Comparison of ENCODE assay signal across 8 cellular contexts in the genomic region with DNA sequence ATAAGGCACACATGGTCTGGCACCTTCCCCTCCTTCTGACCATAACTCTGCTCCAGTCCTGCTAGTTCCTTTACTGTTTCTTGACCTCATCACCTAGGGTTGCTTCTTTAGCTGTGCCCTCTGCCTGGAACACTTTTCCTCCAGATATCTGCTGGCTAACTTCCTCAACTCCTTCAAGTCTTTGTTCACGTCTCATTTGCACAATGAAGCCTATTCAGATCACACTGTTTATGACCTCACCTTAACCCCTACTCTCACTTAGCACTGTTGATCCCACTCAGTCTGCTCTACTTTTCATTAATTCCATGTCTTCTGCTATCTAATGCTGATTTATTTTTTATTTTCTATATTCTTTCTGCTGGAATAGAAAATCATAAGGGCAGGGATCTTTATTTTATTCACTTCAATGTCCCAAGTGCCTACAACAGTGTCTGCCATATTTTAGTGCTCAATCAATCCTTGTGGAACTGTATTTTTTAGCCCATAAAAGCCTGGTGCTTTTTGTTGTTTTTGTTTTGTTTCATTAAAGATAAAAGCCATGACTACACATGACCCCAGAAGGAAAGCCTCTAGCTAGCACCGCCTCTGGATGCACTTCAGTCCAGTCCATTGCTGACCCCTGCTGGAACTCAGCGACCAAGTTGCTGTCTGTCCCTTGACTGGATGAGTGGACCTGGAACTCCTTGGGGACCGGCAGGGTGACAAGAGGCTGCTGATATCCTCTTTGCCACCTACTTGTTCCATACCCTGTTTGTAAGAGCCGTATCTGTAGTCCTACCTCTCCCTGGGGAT. TPM values are rescaled to one million over a fixed set of nuclear protein-coding genes. Genes with fewer than 3 reads are reported as not detected.
A peak's percentile ranks its signal among the peaks of the same experiment; 100 is the strongest.
DNase-seq lines count a peak whose midpoint lies in the region; ATAC-seq and TF ChIP-seq lines count a peak whose summit lies in the region.

No MANE protein-coding gene starts in this region.

- no peak overlapping the region for H3K27ac Mint-ChIP-seq in stimulated activated effector memory CD8-positive, alpha-beta T cell treated with anti-CD3 and anti-CD28 coated beads, Interleukin-12 subunit alpha, Interleukin-12 subunit beta, amount 100 ng/mL, for 72 hours
- H3K27ac Mint-ChIP-seq in effector memory CD8-positive, alpha-beta T cell, result no peak overlapping the region

- intact Hi-C loops in body of pancreas (cut with DNase I), result loop anchor here (10.0 kb wide), 1 partner anchor 657 kb away; no protein-coding TSS in a partner anchor

- no peaks in the 10 kb centered on the region for H3K4me1 Mint-ChIP-seq in stimulated activated effector memory CD8-positive, alpha-beta T cell treated with anti-CD3 and anti-CD28 coated beads, Interleukin-12 subunit alpha, Interleukin-12 subunit beta, amount 100 ng/mL, for 72 hours
- no peaks in the 10 kb centered on the region for H3K4me1 Mint-ChIP-seq in effector memory CD8-positive, alpha-beta T cell (ENCODE audit: low read depth in 2 of 2)

- no peaks in the 10 kb centered on the region for H3K4me1 ChIP-seq in body of pancreas

- peak; percentile 89 for ATAC-seq in body of pancreas
- ATAC-seq in stimulated activated effector memory CD8-positive, alpha-beta T cell treated with anti-CD3 and anti-CD28 coated beads, Interleukin-12 subunit alpha, Interleukin-12 subunit beta, amount 100 ng/mL, for 72 hours, result peak; percentile 85
- no peak for ATAC-seq in effector memory CD8-positive, alpha-beta T cell (replicated peaks)

- no peak overlapping the region for H3K27ac ChIP-seq in body of pancreas

- no peaks in the 10 kb centered on the region for H3K36me3 Mint-ChIP-seq in stimulated activated effector memory CD8-positive, alpha-beta T cell treated with anti-CD3 and anti-CD28 coated beads, Interleukin-12 subunit alpha, Interleukin-12 subunit beta, amount 100 ng/mL, for 72 hours
- H3K36me3 Mint-ChIP-seq in effector memory CD8-positive, alpha-beta T cell (ENCODE audit: insufficient read depth), result no peaks in the 10 kb centered on the region

- no peaks in the 10 kb centered on the region for H3K27me3 ChIP-seq in body of pancreas

- no peak overlapping the region for H3K4me3 ChIP-seq in GM12864 (ENCODE audit: low read depth, low read length)
- no peak overlapping the region for H3K4me3 ChIP-seq in body of pancreas

- DNase-seq in AG08395 (ENCODE audit: low spot score) (peak; percentile 73), GM12864 (ENCODE audit: low read depth) (peak; percentile 3), NCI-H774 (lab: John Stamatoyannopoulos, UW) (peak; percentile 62), body of pancreas (peak; percentile 75 to 86 (median 82)), iris pigment epithelial cell (ENCODE audit: low read depth) (peak; percentile 72)
- peak in 1 of 2 donors; percentile 11 for DNase-seq in stimulated activated effector memory CD8-positive, alpha-beta T cell treated with anti-CD3 and anti-CD28 coated beads, Interleukin-12 subunit alpha, Interleukin-12 subunit beta, amount 100 ng/mL, for 72 hours (ENCODE audit: low spot score in 2 of 2)
- DNase-seq in activated effector memory CD4-positive, alpha-beta T cell treated with Interleukin-2 at 50 U/mL for 16 hours, result no peak
- no peak for DNase-seq in effector memory CD8-positive, alpha-beta T cell

- TF ChIP-seq POLR2A in body of pancreas (IDR thresholded peaks at IDR 0.05), result no peak

- peaks cover 12 to 36% of the 10 kb centered on the region in 2 donors for H3K27me3 Mint-ChIP-seq in effector memory CD8-positive, alpha-beta T cell

- no peaks in the 10 kb centered on the region for H3K9me3 Mint-ChIP-seq in stimulated activated effector memory CD8-positive, alpha-beta T cell treated with anti-CD3 and anti-CD28 coated beads, Interleukin-12 subunit alpha, Interleukin-12 subunit beta, amount 100 ng/mL, for 72 hours
- no peaks in the 10 kb centered on the region for H3K9me3 Mint-ChIP-seq in effector memory CD8-positive, alpha-beta T cell

- no peaks in the 10 kb centered on the region for H3K9me3 ChIP-seq in body of pancreas

- no peak overlapping the region for H3K4me3 Mint-ChIP-seq in stimulated activated effector memory CD8-positive, alpha-beta T cell treated with anti-CD3 and anti-CD28 coated beads, Interleukin-12 subunit alpha, Interleukin-12 subunit beta, amount 100 ng/mL, for 72 hours
- no peak overlapping the region for H3K4me3 Mint-ChIP-seq in effector memory CD8-positive, alpha-beta T cell

- WGBS in body of pancreas, 2 donors, result 17 to 18% methylated on average over 5 of the region's 5 CpGs

- H3K36me3 ChIP-seq in body of pancreas (replicated peaks in 1 of 2; ENCODE audit: insufficient read depth in 1 of 2, low read depth in 2 of 2), result no peaks in the 10 kb centered on the region

- peak; percentile 37 for TF ChIP-seq CTCF in GM12864 (IDR thresholded peaks at IDR 0.05; ENCODE audit: low read depth, low read length, missing control alignments)
- peak in 6 of 7 experiments; percentile 37 to 72 (median 67) for TF ChIP-seq CTCF in body of pancreas (IDR thresholded peaks at IDR 0.05)

RNA-seq across cellular contexts. Expression of a gene that starts 12.3 kb away (rescaled TPM):
- 1 to 10 TPM in 1 of 2 donors, not detected in 1; 1.6 TPM for total RNA-seq in body of pancreas

RNA-seq across cellular contexts. Expression of a gene that starts 35.3 kb away (rescaled TPM):
- not detected for total RNA-seq in body of pancreas

RNA-seq across cellular contexts. Expression of a gene that starts 53.1 kb away (rescaled TPM):
- 10 to 100 TPM; 12.5 to 14.5 TPM for total RNA-seq in body of pancreas

Comparison
In these comparisons a context has a peak if more than half of its experiments do, and no peak if none do; other contexts are left out.
1. DNase-seq: peak in AG08395 (single experiment), GM12864 (single experiment), NCI-H774 (single experiment), body of pancreas (4 of 4) and iris pigment epithelial cell (single experiment); none in activated effector memory CD4-positive, alpha-beta T cell treated with Interleukin-2 at 50 U/mL for 16 hours (single experiment) and effector memory CD8-positive, alpha-beta T cell (0 of 3).